In the genomic region with DNA sequence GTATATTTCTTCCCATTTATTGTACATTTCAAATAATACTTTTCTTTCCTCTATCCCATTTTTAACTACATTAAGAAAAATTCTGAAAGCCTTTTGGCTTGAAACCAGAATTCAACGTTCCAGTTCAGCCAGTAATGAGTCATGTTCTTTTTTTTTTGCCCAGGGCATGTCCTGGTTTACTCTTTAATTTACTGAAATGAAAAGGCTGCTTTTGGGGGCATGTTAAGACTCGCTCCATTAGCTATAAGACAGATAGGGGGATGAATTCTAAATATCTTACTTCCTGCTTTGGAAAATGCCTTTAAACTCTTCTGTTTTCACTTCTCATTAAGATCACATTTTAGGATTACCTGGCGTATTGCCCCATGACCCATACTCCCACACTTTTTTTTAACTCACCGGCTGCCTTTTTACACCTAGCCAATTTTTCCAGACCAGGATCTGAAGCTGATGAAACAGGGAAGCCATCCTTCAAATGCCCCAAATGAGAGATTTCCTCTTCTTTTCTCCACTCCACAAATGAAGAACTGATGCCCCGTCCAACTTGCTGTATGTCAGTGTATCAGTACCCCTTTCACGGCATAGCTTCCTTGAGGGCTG, we compare ENCODE assay signal across 11 cellular contexts. TPM values are rescaled to one million over a fixed set of nuclear protein-coding genes. Genes with fewer than 3 reads are reported as not detected.
DNase-seq lines count a peak whose midpoint lies in the region; ATAC-seq and TF ChIP-seq lines count a peak whose summit lies in the region.
"Had no signal": no experiment of that assay in that cellular context is flagged by ENCODE, and none has a peak within 500 bp of the region (broad histone marks: within the 10 kb centered on the region; RNA-seq: fewer than 3 reads in every experiment).

No MANE protein-coding gene starts in this region.

- no peak overlapping the region for H3K27ac Mint-ChIP-seq in T-helper 2 cell treated with Interferon-gamma antibody and Interleukin-4, amounts not matched to agents 5 μg/mL and 100 μg/mL, for 36 hours

- intact Hi-C loops in vagina (cut with DNase I) (no loop called here), cardiac septum (cut with DNase I) (no loop called here)

- no peaks in the 10 kb centered on the region for H3K36me3 Mint-ChIP-seq in T-helper 2 cell treated with Interferon-gamma antibody and Interleukin-4, amounts not matched to agents 5 μg/mL and 100 μg/mL, for 36 hours (ENCODE audit: low read depth)

- no peaks in the 10 kb centered on the region for H3K9me3 ChIP-seq in vagina

- H3K27me3 Mint-ChIP-seq in T-helper 2 cell treated with Interferon-gamma antibody and Interleukin-4, amounts not matched to agents 5 μg/mL and 100 μg/mL, for 36 hours (ENCODE audit: low read depth): no peaks in the 10 kb centered on the region

- DNase-seq in DMS 273 (lab: John Stamatoyannopoulos, UW; ENCODE audit: unreplicated experiment) (peak; percentile 73), amniotic stem cell (lab: John Stamatoyannopoulos, UW) (peak; percentile 26), kidney tubule cell (ENCODE audit: low spot score) (peak; percentile 71), vagina (ENCODE audit: extremely low spot score in 2 of 2) (no peak), cardiac septum (ENCODE audit: low spot score) (no peak)
- no peak for DNase-seq in T-helper 2 cell treated with Interferon-gamma antibody and Interleukin-4, amounts not matched to agents 5 μg/mL and 100 μg/mL, for 36 hours (ENCODE audit: low spot score)
- no peak for DNase-seq in activated CD4-positive, alpha-beta T cell treated with anti-CD3 and anti-CD28 coated beads, Interleukin-2, amount 50 U/mL, for 1 hour
- DNase-seq: activated T-cell treated with anti-CD3 and anti-CD28 coated beads, Interleukin-2, amount 50 U/mL, for 4 hours; Karpas-422 had no signal

- H3K4me1 ChIP-seq in vagina: no peaks in the 10 kb centered on the region

- TF ChIP-seq POLR2A in vagina (IDR thresholded peaks at IDR 0.05): no peak

- no peak overlapping the region for H3K27ac ChIP-seq in vagina

- peak overlapping the region in 1 of 2 donors; percentile 27 for H3K4me3 ChIP-seq in vagina

- no peaks in the 10 kb centered on the region for H3K27me3 ChIP-seq in vagina

- no peaks in the 10 kb centered on the region for H3K36me3 ChIP-seq in vagina

- H3K4me3 Mint-ChIP-seq in T-helper 2 cell treated with Interferon-gamma antibody and Interleukin-4, amounts not matched to agents 5 μg/mL and 100 μg/mL, for 36 hours: no peak overlapping the region
- H3K4me3 Mint-ChIP-seq: activated T-cell treated with anti-CD3 and anti-CD28 coated beads, Interleukin-2, amount 50 U/mL, for 4 hours had no signal

- peak; percentile 46 for ATAC-seq in HG02870 (IDR thresholded peaks at IDR 0.05; ENCODE audit: unreplicated experiment)
- ATAC-seq: activated T-cell treated with anti-CD3 and anti-CD28 coated beads, Interleukin-2, amount 50 U/mL, for 4 hours had no signal

- H3K4me1 Mint-ChIP-seq in T-helper 2 cell treated with Interferon-gamma antibody and Interleukin-4, amounts not matched to agents 5 μg/mL and 100 μg/mL, for 36 hours (ENCODE audit: low read depth): peaks cover 2% of the 10 kb centered on the region

- no peak for TF ChIP-seq CTCF in vagina (IDR thresholded peaks at IDR 0.05)

- H3K9me3 Mint-ChIP-seq in T-helper 2 cell treated with Interferon-gamma antibody and Interleukin-4, amounts not matched to agents 5 μg/mL and 100 μg/mL, for 36 hours: no peaks in the 10 kb centered on the region

RNA-seq across cellular contexts. Expression of gene ABCA12, which starts 0.6 kb away (rescaled TPM):
- total RNA-seq in vagina (17.2 TPM), cardiac septum (not detected)
- total RNA-seq: activated T-cell treated with anti-CD3 and anti-CD28 coated beads, Interleukin-2, amount 50 U/mL, for 4 hours; G401 had no signal

Comparison
In these comparisons a context has a peak if more than half of its experiments do, and no peak if none do; other contexts are left out.
1. DNase-seq: peak in DMS 273 (single experiment), amniotic stem cell (single experiment) and kidney tubule cell (single experiment); none in T-helper 2 cell treated with Interferon-gamma antibody and Interleukin-4, amounts not matched to agents 5 μg/mL and 100 μg/mL, for 36 hours (single experiment), vagina (0 of 2), cardiac septum (single experiment) and activated CD4-positive, alpha-beta T cell treated with anti-CD3 and anti-CD28 coated beads, Interleukin-2, amount 50 U/mL, for 1 hour (single experiment).
2. RNA of gene ABCA12, which starts 0.6 kb away (total RNA-seq): 17.2 TPM in vagina (single experiment); not detected in cardiac septum (single experiment); every median in the first group is over 10 times any median in the second.